In the genomic region with DNA sequence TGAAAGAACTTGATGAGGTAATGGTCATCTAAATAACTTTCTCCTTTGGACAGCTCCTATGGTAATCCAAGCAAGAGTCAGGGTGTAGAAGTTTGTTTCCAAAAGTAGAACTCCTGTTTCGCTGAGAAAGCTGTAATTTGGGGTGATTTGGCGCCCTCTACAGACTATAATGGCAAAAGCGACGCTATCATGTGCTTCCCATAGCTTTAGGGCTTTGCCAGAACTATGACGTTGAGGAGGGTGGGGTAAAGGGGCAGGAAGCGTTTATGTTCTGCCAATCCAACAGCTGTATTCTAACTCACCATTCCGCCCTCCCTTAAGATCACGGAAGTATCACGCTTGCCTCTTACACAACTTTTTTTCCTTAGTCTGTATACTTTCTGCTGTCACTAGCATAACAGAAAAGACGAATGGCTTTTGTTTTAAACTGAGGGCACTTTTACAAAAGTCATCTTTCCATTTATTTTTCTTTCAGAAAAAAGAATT, we compare ENCODE assay signal across 8 cellular contexts. TPM values are rescaled to one million over a fixed set of nuclear protein-coding genes. Genes with fewer than 3 reads are reported as not detected.
DNase-seq lines count a peak whose midpoint lies in the region; ATAC-seq lines count a peak whose summit lies in the region.

A gene with protein sequence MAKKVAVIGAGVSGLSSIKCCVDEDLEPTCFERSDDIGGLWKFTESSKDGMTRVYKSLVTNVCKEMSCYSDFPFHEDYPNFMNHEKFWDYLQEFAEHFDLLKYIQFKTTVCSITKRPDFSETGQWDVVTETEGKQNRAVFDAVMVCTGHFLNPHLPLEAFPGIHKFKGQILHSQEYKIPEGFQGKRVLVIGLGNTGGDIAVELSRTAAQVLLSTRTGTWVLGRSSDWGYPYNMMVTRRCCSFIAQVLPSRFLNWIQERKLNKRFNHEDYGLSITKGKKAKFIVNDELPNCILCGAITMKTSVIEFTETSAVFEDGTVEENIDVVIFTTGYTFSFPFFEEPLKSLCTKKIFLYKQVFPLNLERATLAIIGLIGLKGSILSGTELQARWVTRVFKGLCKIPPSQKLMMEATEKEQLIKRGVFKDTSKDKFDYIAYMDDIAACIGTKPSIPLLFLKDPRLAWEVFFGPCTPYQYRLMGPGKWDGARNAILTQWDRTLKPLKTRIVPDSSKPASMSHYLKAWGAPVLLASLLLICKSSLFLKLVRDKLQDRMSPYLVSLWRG (plus strand): TSS at position 349 of the 486 bp plus-strand sequence. CDS start 5,643 bp downstream, outside the sequence.

- H3K4me3 Mint-ChIP-seq in CD4-positive, alpha-beta memory T cell = peak within 1 kb of the TSS; percentile 67 to 85 (median 80)

- no peaks in the 10 kb centered on the region for H3K36me3 ChIP-seq in CD4-positive, alpha-beta memory T cell (ENCODE audit: insufficient read depth, low read length)

- H3K9me3 ChIP-seq in CD4-positive, alpha-beta memory T cell (ENCODE audit: control insufficient read depth in 1 of 2, low read length in 2 of 2) = no peaks in the 10 kb centered on the region

- ATAC-seq in GM19452 (IDR thresholded peaks at IDR 0.05; ENCODE audit: unreplicated experiment) (peak; percentile 99), HG03575 (IDR thresholded peaks at IDR 0.05; ENCODE audit: extremely low read depth, insufficient number of reproducible peaks, low FRiP score, unreplicated experiment) (peak; percentile 100)

- peaks cover 4 to 14% of the 10 kb centered on the region in 2 donors for H3K36me3 Mint-ChIP-seq in CD4-positive, alpha-beta memory T cell

- H3K27me3 ChIP-seq in CD4-positive, alpha-beta memory T cell (ENCODE audit: insufficient read depth, low read length) = no peaks in the 10 kb centered on the region

- H3K9me3 Mint-ChIP-seq in CD4-positive, alpha-beta memory T cell = no peaks in the 10 kb centered on the region

- intact Hi-C loops in CD4-positive, alpha-beta memory T cell (cut with micrococcal nuclease) = loop anchor here (1.0 to 5.0 kb wide), 6 partner anchors 69 to 1387 kb away; a partner anchor contains a TSS

- H3K4me3 ChIP-seq in CD4-positive, alpha-beta memory T cell (ENCODE audit: low read length in 2 of 2) = peak within 1 kb of the TSS in 1 of 2 donors; percentile 21

- CTCF ChIA-PET in CD4-positive, alpha-beta memory T cell (lab: Charles Lee; ENCODE audit: partially characterized antibody) = interaction anchor here (0.5 to 3.2 kb wide), 56 partner anchors 8 to 1419 kb away, joined by 3 to 152 read pairs (median 4); a partner anchor contains a TSS

- DNase-seq in CD4-positive, alpha-beta memory T cell = peak; percentile 85 to 94 (median 92)
- DNase-seq in NCI-H774 (lab: John Stamatoyannopoulos, UW) (peak; percentile 91), medulla oblongata (ENCODE audit: extremely low spot score) (peak; percentile 99)
- DNase-seq in activated CD4-positive, alpha-beta T cell treated with anti-CD3 and anti-CD28 coated beads, Interleukin-2, amount 50 U/mL, for 48 hours = peak; percentile 70 to 82
- DNase-seq in effector CD4-positive, alpha-beta T cell = peak; percentile 74
- DNase-seq in stimulated activated CD8-positive, alpha-beta memory T cell treated with anti-CD3 and anti-CD28 coated beads, Interleukin-12 subunit alpha, Interleukin-12 subunit beta, amount 100 ng/mL, for 24 hours (ENCODE audit: extremely low read depth) = peak; percentile 64

- H3K27me3 Mint-ChIP-seq in CD4-positive, alpha-beta memory T cell = no peaks in the 10 kb centered on the region

- H3K4me1 ChIP-seq in CD4-positive, alpha-beta memory T cell (ENCODE audit: insufficient read depth, low read length) = peaks cover 9% of the 10 kb centered on the region

- peak within 1 kb of the TSS; percentile 72 to 94 (median 92) for H3K27ac Mint-ChIP-seq in CD4-positive, alpha-beta memory T cell

- POLR2A ChIA-PET in CD4-positive, alpha-beta memory T cell (lab: Charles Lee; ENCODE audit: partially characterized antibody) = interaction anchor here (0.9 to 2.1 kb wide), 10 partner anchors 8 to 1420 kb away, joined by 3 to 22 read pairs (median 4); a partner anchor contains a TSS

- peak within 1 kb of the TSS; percentile 54 for H3K27ac ChIP-seq in CD4-positive, alpha-beta memory T cell (ENCODE audit: low read depth, low read length)

- H3K4me1 Mint-ChIP-seq in CD4-positive, alpha-beta memory T cell = peaks cover 11 to 26% (median 21%) of the 10 kb centered on the region in 4 donors

RNA-seq across cellular contexts. Expression of the gene that starts here (rescaled TPM):
- total RNA-seq in CD4-positive, alpha-beta memory T cell = 1 to 10 TPM; 2.7 to 3.6 TPM
- 1 to 10 TPM; 1.8 to 3.0 TPM for polyA plus RNA-seq in CD4-positive, alpha-beta memory T cell
